Comparison of ENCODE assay signal across 28 cellular contexts in genomic region chr7:146291900-146292299, GRCh38.
"Had no signal": no experiment of that assay in that cellular context is flagged by ENCODE, and none has a peak within 500 bp of the region (broad histone marks: within the 10 kb centered on the region; RNA-seq: fewer than 3 reads in every experiment).

No MANE protein-coding gene starts in this region.

- H3K9me3 Mint-ChIP-seq: dendritic cell treated with granulocyte-macrophage colony-stimulating factor and Interleukin-4, amounts not matched to agents 40 ng/mL and 50 ng/mL, for 4 days; endodermal cell; mesothelial cell of epicardium had no signal

- H3K4me3 ChIP-seq: esophagus squamous epithelium, gastrocnemius medialis, heart right ventricle, left lung, lower lobe of right lung, mucosa of descending colon had no signal

- H3K9me3 ChIP-seq: esophagus squamous epithelium, gastrocnemius medialis, left lung, lower lobe of right lung had no signal

- FAIRE-seq: endometrium, islet of Langerhans, keratinocyte had no signal

- H3K27me3 Mint-ChIP-seq: dendritic cell treated with granulocyte-macrophage colony-stimulating factor and Interleukin-4, amounts not matched to agents 40 ng/mL and 50 ng/mL, for 4 days; effector memory CD8-positive, alpha-beta T cell; naive B cell; naive thymus-derived CD8-positive, alpha-beta T cell had no signal

- H3K36me3 Mint-ChIP-seq: mesothelial cell of epicardium; naive B cell; naive thymus-derived CD8-positive, alpha-beta T cell had no signal

- H3K4me1 ChIP-seq: esophagus squamous epithelium, gastrocnemius medialis, heart right ventricle, left lung, lower lobe of right lung had no signal

- DNase-seq: cortex of kidney; effector CD8-positive, alpha-beta T cell; effector memory CD8-positive, alpha-beta T cell; endodermal cell; erythroblast; esophagus squamous epithelium; foreskin fibroblast; foreskin melanocyte; gastrocnemius medialis; glutamatergic neuron; head of caudate nucleus; heart right ventricle; hippocampal formation; left cardiac atrium; left lung; left ventricle myocardium superior; lower lobe of right lung; mesenchymal stem cell; mucosa of descending colon; naive B cell; naive thymus-derived CD8-positive, alpha-beta T cell had no signal

- H3K36me3 ChIP-seq: esophagus squamous epithelium, gastrocnemius medialis, heart right ventricle, left lung, lower lobe of right lung had no signal

- H3K4me1 Mint-ChIP-seq: mesothelial cell of epicardium; naive B cell; naive thymus-derived CD8-positive, alpha-beta T cell had no signal

- H3K27ac ChIP-seq: epithelial cell of prostate, esophagus squamous epithelium, gastrocnemius medialis, heart right ventricle, left lung, lower lobe of right lung had no signal

- H3K27me3 ChIP-seq: esophagus squamous epithelium, gastrocnemius medialis, heart right ventricle, left lung had no signal

- H3K27ac Mint-ChIP-seq: dendritic cell treated with granulocyte-macrophage colony-stimulating factor and Interleukin-4, amounts not matched to agents 40 ng/mL and 50 ng/mL, for 4 days; effector memory CD8-positive, alpha-beta T cell; endodermal cell; mesothelial cell of epicardium; naive B cell; naive thymus-derived CD8-positive, alpha-beta T cell had no signal

- ATAC-seq: effector memory CD8-positive, alpha-beta T cell; esophagus mucosa; gastrocnemius medialis; heart right ventricle; left cardiac atrium; left lung; left ventricle myocardium superior; lower lobe of right lung; mucosa of descending colon; naive thymus-derived CD8-positive, alpha-beta T cell had no signal

- H3K4me3 Mint-ChIP-seq: dendritic cell treated with granulocyte-macrophage colony-stimulating factor and Interleukin-4, amounts not matched to agents 40 ng/mL and 50 ng/mL, for 4 days; effector memory CD8-positive, alpha-beta T cell; endodermal cell; mesothelial cell of epicardium; naive B cell; naive thymus-derived CD8-positive, alpha-beta T cell had no signal
